8 cellular contexts compared by ENCODE assay signal in genomic region chr3:137970914-137971831, GRCh38. TPM values are rescaled to one million over a fixed set of nuclear protein-coding genes. Genes with fewer than 3 reads are reported as not detected.
DNase-seq lines count a peak whose midpoint lies in the region; ATAC-seq, FAIRE-seq and TF ChIP-seq lines count a peak whose summit lies in the region.

No MANE protein-coding gene starts in this region.

- H3K9me2 ChIP-seq in Loucy (replicated peaks; ENCODE audit: low read depth, low read length): no peaks in the 10 kb centered on the region

- H3K4me2 ChIP-seq in Loucy (ENCODE audit: low read depth, low read length, poor library complexity, severe bottlenecking): peak overlapping the region; percentile 84

- intact Hi-C loops in head of caudate nucleus (cut with DNase I): loop anchor here (10.0 kb wide), 1 partner anchor 866 kb away; no protein-coding TSS in a partner anchor
- intact Hi-C loops in posterior vena cava (cut with DNase I): no loop called here

- peak overlapping the region; percentile 45 for H3K9ac ChIP-seq in Loucy (ENCODE audit: low read depth, low read length, poor library complexity, severe bottlenecking)

- H3K36me3 ChIP-seq in Loucy (ENCODE audit: insufficient read depth, low read length): no peaks in the 10 kb centered on the region

- H3F3A ChIP-seq in Loucy (ENCODE audit: low read depth): no peaks in the 10 kb centered on the region

- POLR2A ChIA-PET in RWPE1 (lab: Yijun Ruan, JAX; ENCODE audit: low non-redundant PET): no interaction called here

- no peak for ATAC-seq in HG03108 (IDR thresholded peaks at IDR 0.05; ENCODE audit: unreplicated experiment)

- peak overlapping the region; percentile 100 for H2AFZ ChIP-seq in Loucy (ENCODE audit: low read length)

- DNase-seq in GDM1 (lab: John Stamatoyannopoulos, UW) (peak; percentile 44), H54 (ENCODE audit: insufficient read length, low spot score) (peak; percentile 45), RWPE1 (ENCODE audit: low spot score) (peak; percentile 72), head of caudate nucleus (peak; percentile 59 to 89 (median 80)), posterior vena cava (ENCODE audit: low spot score) (peak; percentile 91)
- DNase-seq in activated naive CD4-positive, alpha-beta T cell (lab: John Stamatoyannopoulos, UW): peak; percentile 4 to 12 (median 6)

- H3K79me2 ChIP-seq in Loucy (ENCODE audit: insufficient read depth, low read length): no peaks in the 10 kb centered on the region

- CTCF ChIA-PET in RWPE1 (lab: Yijun Ruan, JAX): interaction anchor here (0.5 to 1.4 kb wide), 16 partner anchors 9 to 1369 kb away, joined by 3 to 7 read pairs (median 3); no protein-coding TSS in a partner anchor

- no peak overlapping the region for H3K27ac ChIP-seq in RWPE1

- no peak for TF ChIP-seq POLR2A in H54 (IDR thresholded peaks at IDR 0.05; ENCODE audit: low read depth, low read length)

- H3K9me3 ChIP-seq in Loucy (ENCODE audit: insufficient read depth, low read depth, low read length): no peaks in the 10 kb centered on the region

- TF ChIP-seq CTCF in Loucy (conservative IDR thresholded peaks at IDR 0.05; ENCODE audit: low read length) (peak; percentile 90), RWPE1 (conservative IDR thresholded peaks at IDR 0.05; ENCODE audit: low read depth) (peak; percentile 88)

- FAIRE-seq in H54 (lab: Jason Lieb, UNC): peak; percentile 84

- H4K20me1 ChIP-seq in Loucy (ENCODE audit: insufficient read depth, low read length, poor library complexity, severe bottlenecking): no peaks in the 10 kb centered on the region

- peaks cover 4% of the 10 kb centered on the region for H3K4me1 ChIP-seq in Loucy (ENCODE audit: insufficient read depth, low read length, poor library complexity, severe bottlenecking)

- peak overlapping the region; percentile 68 for H3K4me3 ChIP-seq in Loucy (ENCODE audit: low read length, poor library complexity, severe bottlenecking)

- H3K27me3 ChIP-seq in Loucy (ENCODE audit: insufficient read depth, low read length, poor library complexity, severe bottlenecking): no peaks in the 10 kb centered on the region

RNA-seq across cellular contexts. Expression of gene CLDN18, which starts 38.8 kb away (rescaled TPM):
- not detected for total RNA-seq in posterior vena cava

Comparison
In these comparisons a context has a peak if more than half of its experiments do, and no peak if none do; other contexts are left out.
1. DNase-seq: peak in every context shown above with its lines; median percentile 91 in posterior vena cava; 80 in head of caudate nucleus; 72 in RWPE1; 45 in H54; 44 in GDM1; 6 in activated naive CD4-positive, alpha-beta T cell.